ENCODE assay signal across 7 cellular contexts in the genomic region with DNA sequence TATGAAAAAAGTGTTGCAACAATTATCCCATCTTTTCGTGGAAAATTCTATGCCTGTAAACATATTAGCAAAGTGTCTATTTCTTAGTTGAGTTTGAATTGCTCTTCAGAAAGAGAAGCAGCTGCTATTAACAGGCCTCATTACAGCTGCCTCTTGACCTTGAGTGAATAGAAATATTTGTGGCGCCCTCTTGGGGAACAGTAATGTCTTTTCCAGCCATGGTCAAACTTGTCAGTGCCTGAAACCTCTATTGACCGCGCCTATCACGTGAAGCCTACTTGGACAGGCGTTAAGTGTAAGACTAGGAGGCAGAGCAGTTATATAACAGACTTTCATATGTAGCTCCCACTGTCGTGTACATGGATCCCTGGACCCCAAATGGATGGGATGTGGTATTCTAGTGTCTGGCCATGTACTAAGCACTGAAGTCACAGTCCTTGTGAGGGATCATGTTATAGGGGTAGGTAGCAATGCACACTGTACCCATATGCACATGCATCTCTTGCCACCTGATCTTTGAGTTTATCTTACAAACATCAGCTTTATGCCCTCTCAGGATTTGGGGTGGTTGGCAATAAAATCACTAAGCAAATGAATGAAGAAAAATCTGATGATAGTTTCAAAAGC.
DNase-seq lines count a peak whose midpoint lies in the region; ATAC-seq, FAIRE-seq and TF ChIP-seq lines count a peak whose summit lies in the region.

No MANE protein-coding gene starts in this region.

- H2AFZ ChIP-seq in GM23338: no peak overlapping the region
- H2AFZ ChIP-seq in Loucy (ENCODE audit: low read length): no peak overlapping the region

- intact Hi-C loops in left ventricle myocardium inferior (cut with micrococcal nuclease) (no loop called here), thyroid gland (cut with DNase I) (no loop called here)

- H3K4me3 ChIP-seq in GM23338: no peak overlapping the region
- H3K4me3 ChIP-seq in Loucy (ENCODE audit: low read length, poor library complexity, severe bottlenecking): no peak overlapping the region
- no peak overlapping the region for H3K4me3 ChIP-seq in SJCRH30
- no peak overlapping the region for H3K4me3 ChIP-seq in left ventricle myocardium inferior
- no peak overlapping the region for H3K4me3 ChIP-seq in thyroid gland (replicated peaks in 1 of 3)

- TF ChIP-seq POLR2A in thyroid gland (IDR thresholded peaks at IDR 0.05): no peak

- H3K79me2 ChIP-seq in GM23338 (replicated peaks; ENCODE audit: insufficient read depth): no peaks in the 10 kb centered on the region
- no peaks in the 10 kb centered on the region for H3K79me2 ChIP-seq in Loucy (ENCODE audit: insufficient read depth, low read length)

- H4K20me1 ChIP-seq in GM23338 (replicated peaks; ENCODE audit: insufficient read depth): no peaks in the 10 kb centered on the region
- no peaks in the 10 kb centered on the region for H4K20me1 ChIP-seq in Loucy (ENCODE audit: insufficient read depth, low read length, poor library complexity, severe bottlenecking)

- H3K4me1 ChIP-seq in GM23338 (ENCODE audit: insufficient read depth) (no peaks in the 10 kb centered on the region), Loucy (ENCODE audit: insufficient read depth, low read length, poor library complexity, severe bottlenecking) (no peaks in the 10 kb centered on the region), SJCRH30 (no peaks in the 10 kb centered on the region), left ventricle myocardium inferior (peaks cover 12% of the 10 kb centered on the region), thyroid gland (peaks cover 0 to 4% of the 10 kb centered on the region in 2 donors)

- H3K4me2 ChIP-seq in GM23338 (no peak overlapping the region), Loucy (ENCODE audit: low read depth, low read length, poor library complexity, severe bottlenecking) (no peak overlapping the region)

- no peaks in the 10 kb centered on the region; the same call in 2 of the 3 replicates for H3K36me3 Mint-ChIP-seq in GM23338 (ENCODE audit: low read depth)

- H3K27me3 Mint-ChIP-seq in GM23338 (ENCODE audit: insufficient read depth, low read depth, poor library complexity): peaks cover 4% of the 10 kb centered on the region

- no peak overlapping the region for H3K27ac ChIP-seq in GM23338 (ENCODE audit: low read depth)
- H3K27ac ChIP-seq in SJCRH30: no peak overlapping the region
- no peak overlapping the region for H3K27ac ChIP-seq in left ventricle myocardium inferior (replicated peaks)
- no peak overlapping the region for H3K27ac ChIP-seq in thyroid gland

- H3K9me3 ChIP-seq in Loucy (ENCODE audit: insufficient read depth, low read depth, low read length): no peaks in the 10 kb centered on the region
- H3K9me3 ChIP-seq in SJCRH30 (replicated peaks): no peaks in the 10 kb centered on the region
- peaks cover 15% of the 10 kb centered on the region for H3K9me3 ChIP-seq in left ventricle myocardium inferior (replicated peaks)
- no peaks in the 10 kb centered on the region for H3K9me3 ChIP-seq in thyroid gland

- TF ChIP-seq CTCF in GM12872 (IDR thresholded peaks at IDR 0.05; ENCODE audit: insufficient read depth, low read depth, low read length) (peak; percentile 55), GM23338 (conservative IDR thresholded peaks at IDR 0.05; ENCODE audit: low read depth in 2 of 2) (peak; percentile 63 to 74), Loucy (conservative IDR thresholded peaks at IDR 0.05; ENCODE audit: low read length) (peak; percentile 80), left ventricle myocardium inferior (IDR thresholded peaks at IDR 0.05; ENCODE audit: borderline replicate concordance) (peak; percentile 59), thyroid gland (IDR thresholded peaks at IDR 0.05) (peak; percentile 11 to 57 (median 43))

- peaks cover 5% of the 10 kb centered on the region; the same call in 1 of the 3 replicates for H3K9me3 Mint-ChIP-seq in GM23338

- no peaks in the 10 kb centered on the region for H3K36me3 ChIP-seq in GM23338 (ENCODE audit: insufficient read depth)
- H3K36me3 ChIP-seq in Loucy (ENCODE audit: insufficient read depth, low read length): no peaks in the 10 kb centered on the region
- H3K36me3 ChIP-seq in SJCRH30: no peaks in the 10 kb centered on the region
- H3K36me3 ChIP-seq in left ventricle myocardium inferior: no peaks in the 10 kb centered on the region
- no peaks in the 10 kb centered on the region for H3K36me3 ChIP-seq in thyroid gland

- no peak overlapping the region for H3K4me3 Mint-ChIP-seq in GM23338

- no peaks in the 10 kb centered on the region for H3K9me2 ChIP-seq in GM23338 (ENCODE audit: insufficient read depth)
- H3K9me2 ChIP-seq in Loucy (replicated peaks; ENCODE audit: low read depth, low read length): no peaks in the 10 kb centered on the region

- DNase-seq in GM23338 (ENCODE audit: low spot score) (peak; percentile 76), SJCRH30 (peak; percentile 28 to 66), left ventricle myocardium inferior (no peak), thyroid gland (peak; percentile 53 to 57), urothelium cell line (ENCODE audit: low spot score) (no peak)

- no peak overlapping the region for H3K27ac Mint-ChIP-seq in GM23338

- H3K9ac ChIP-seq in Loucy (ENCODE audit: low read depth, low read length, poor library complexity, severe bottlenecking): no peak overlapping the region

- no peak for FAIRE-seq in urothelium cell line (lab: Jason Lieb, UNC)

- 35 to 43% methylated on average over 7 of the region's 7 CpGs for WGBS in thyroid gland, 2 donors

- H3F3A ChIP-seq in GM23338 (replicated peaks; ENCODE audit: low read depth) (no peaks in the 10 kb centered on the region), Loucy (ENCODE audit: low read depth) (no peaks in the 10 kb centered on the region)

- peaks cover 11% of the 10 kb centered on the region for H3K4me1 Mint-ChIP-seq in GM23338

- ATAC-seq in GM23338: peak; percentile 94

- no peaks in the 10 kb centered on the region for H3K27me3 ChIP-seq in GM23338 (ENCODE audit: insufficient read depth)
- no peaks in the 10 kb centered on the region for H3K27me3 ChIP-seq in Loucy (ENCODE audit: insufficient read depth, low read length, poor library complexity, severe bottlenecking)
- no peaks in the 10 kb centered on the region for H3K27me3 ChIP-seq in SJCRH30
- no peaks in the 10 kb centered on the region for H3K27me3 ChIP-seq in left ventricle myocardium inferior (ENCODE audit: low read depth)
- H3K27me3 ChIP-seq in thyroid gland: no peaks in the 10 kb centered on the region

TF ChIP-seq in GM23338, 12 proteins besides CTCF, POLR2A, EP300 and RAD21 (continues in another document):
- no peak for TF ChIP-seq STAT1 (IDR thresholded peaks at IDR 0.05; ENCODE audit: unreplicated experiment)
- TF ChIP-seq NANOG (IDR thresholded peaks at IDR 0.05; ENCODE audit: borderline replicate concordance): no peak
- TF ChIP-seq, protein P1, sequence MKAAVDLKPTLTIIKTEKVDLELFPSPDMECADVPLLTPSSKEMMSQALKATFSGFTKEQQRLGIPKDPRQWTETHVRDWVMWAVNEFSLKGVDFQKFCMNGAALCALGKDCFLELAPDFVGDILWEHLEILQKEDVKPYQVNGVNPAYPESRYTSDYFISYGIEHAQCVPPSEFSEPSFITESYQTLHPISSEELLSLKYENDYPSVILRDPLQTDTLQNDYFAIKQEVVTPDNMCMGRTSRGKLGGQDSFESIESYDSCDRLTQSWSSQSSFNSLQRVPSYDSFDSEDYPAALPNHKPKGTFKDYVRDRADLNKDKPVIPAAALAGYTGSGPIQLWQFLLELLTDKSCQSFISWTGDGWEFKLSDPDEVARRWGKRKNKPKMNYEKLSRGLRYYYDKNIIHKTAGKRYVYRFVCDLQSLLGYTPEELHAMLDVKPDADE (IDR thresholded peaks at IDR 0.05): no peak
- no peak for TF ChIP-seq ZNF114 (CRISPR knock-in tag; IDR thresholded peaks at IDR 0.05)
- no peak for TF ChIP-seq EZH2 (IDR thresholded peaks at IDR 0.05; ENCODE audit: low read depth, unreplicated experiment)
- TF ChIP-seq CREB1 (CRISPR knock-in tag; IDR thresholded peaks at IDR 0.05; ENCODE audit: low read depth): no peak
- TF ChIP-seq POLR2AphosphoS5 (IDR thresholded peaks at IDR 0.05; ENCODE audit: low read depth): no peak
- no peak for TF ChIP-seq ZNF331 (CRISPR knock-in tag; IDR thresholded peaks at IDR 0.05; ENCODE audit: low read depth)
- TF ChIP-seq, protein P2, sequence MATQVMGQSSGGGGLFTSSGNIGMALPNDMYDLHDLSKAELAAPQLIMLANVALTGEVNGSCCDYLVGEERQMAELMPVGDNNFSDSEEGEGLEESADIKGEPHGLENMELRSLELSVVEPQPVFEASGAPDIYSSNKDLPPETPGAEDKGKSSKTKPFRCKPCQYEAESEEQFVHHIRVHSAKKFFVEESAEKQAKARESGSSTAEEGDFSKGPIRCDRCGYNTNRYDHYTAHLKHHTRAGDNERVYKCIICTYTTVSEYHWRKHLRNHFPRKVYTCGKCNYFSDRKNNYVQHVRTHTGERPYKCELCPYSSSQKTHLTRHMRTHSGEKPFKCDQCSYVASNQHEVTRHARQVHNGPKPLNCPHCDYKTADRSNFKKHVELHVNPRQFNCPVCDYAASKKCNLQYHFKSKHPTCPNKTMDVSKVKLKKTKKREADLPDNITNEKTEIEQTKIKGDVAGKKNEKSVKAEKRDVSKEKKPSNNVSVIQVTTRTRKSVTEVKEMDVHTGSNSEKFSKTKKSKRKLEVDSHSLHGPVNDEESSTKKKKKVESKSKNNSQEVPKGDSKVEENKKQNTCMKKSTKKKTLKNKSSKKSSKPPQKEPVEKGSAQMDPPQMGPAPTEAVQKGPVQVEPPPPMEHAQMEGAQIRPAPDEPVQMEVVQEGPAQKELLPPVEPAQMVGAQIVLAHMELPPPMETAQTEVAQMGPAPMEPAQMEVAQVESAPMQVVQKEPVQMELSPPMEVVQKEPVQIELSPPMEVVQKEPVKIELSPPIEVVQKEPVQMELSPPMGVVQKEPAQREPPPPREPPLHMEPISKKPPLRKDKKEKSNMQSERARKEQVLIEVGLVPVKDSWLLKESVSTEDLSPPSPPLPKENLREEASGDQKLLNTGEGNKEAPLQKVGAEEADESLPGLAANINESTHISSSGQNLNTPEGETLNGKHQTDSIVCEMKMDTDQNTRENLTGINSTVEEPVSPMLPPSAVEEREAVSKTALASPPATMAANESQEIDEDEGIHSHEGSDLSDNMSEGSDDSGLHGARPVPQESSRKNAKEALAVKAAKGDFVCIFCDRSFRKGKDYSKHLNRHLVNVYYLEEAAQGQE (IDR thresholded peaks at IDR 0.05; ENCODE audit: unreplicated experiment): no peak
- no peak for TF ChIP-seq JUNB (IDR thresholded peaks at IDR 0.05; ENCODE audit: unreplicated experiment)

Comparison
In these comparisons a context has a peak if more than half of its experiments do, and no peak if none do; other contexts are left out.
1. DNase-seq: peak in GM23338 (single experiment), SJCRH30 (2 of 2) and thyroid gland (2 of 2); none in left ventricle myocardium inferior (single experiment) and urothelium cell line (single experiment).
2. Peak in every context shown above with its lines, with median percentiles within 50 percentile points of each other: CTCF ChIP-seq.